Comparison of ENCODE assay signal across 22 cellular contexts in the genomic region with DNA sequence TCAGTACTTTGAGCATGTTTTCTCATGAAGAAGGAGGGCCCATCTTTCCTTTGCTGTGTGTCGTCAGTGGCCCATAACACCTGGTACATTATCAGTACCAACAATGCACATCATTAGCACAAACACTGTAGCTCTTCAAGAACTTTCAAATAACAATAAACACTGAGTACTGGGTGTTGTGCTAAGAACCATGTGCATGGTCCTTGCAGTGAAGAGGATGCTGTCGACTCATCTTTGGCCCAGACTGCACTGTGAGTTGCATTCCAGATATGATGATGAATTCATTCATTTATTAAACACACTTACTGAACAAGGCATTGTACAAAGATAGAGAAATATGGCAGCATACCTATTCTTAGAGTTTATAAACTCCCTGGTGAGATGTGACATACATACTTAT. TPM values are rescaled to one million over a fixed set of nuclear protein-coding genes. Genes with fewer than 3 reads are reported as not detected.
DNase-seq lines count a peak whose midpoint lies in the region; TF ChIP-seq lines count a peak whose summit lies in the region.
"Had no signal": no experiment of that assay in that cellular context is flagged by ENCODE, and none has a peak within 500 bp of the region (broad histone marks: within the 10 kb centered on the region; RNA-seq: fewer than 3 reads in every experiment).

No MANE protein-coding gene starts in this region.

- H3K27ac ChIP-seq in MM.1S (ENCODE audit: low read length) = no peak overlapping the region
- H3K27ac ChIP-seq: SJSA1 had no signal

- TF ChIP-seq CTCF in fibroblast of mammary gland (conservative IDR thresholded peaks at IDR 0.05; ENCODE audit: control insufficient read depth, insufficient read depth, low read depth, low read length) (no peak), MM.1S (IDR thresholded peaks at IDR 0.05; ENCODE audit: low read length) (no peak)

- H3K4me1 ChIP-seq in MM.1S (ENCODE audit: low read length) = peaks cover 14% of the 10 kb centered on the region; the same call in 1 of the 2 replicates
- H3K4me1 ChIP-seq: SJSA1 had no signal

- H3K9ac ChIP-seq in MM.1S (ENCODE audit: low read length) = no peak overlapping the region

- H3K36me3 ChIP-seq in MG63 = no peaks in the 10 kb centered on the region
- H3K36me3 ChIP-seq in MM.1S (replicated peaks; ENCODE audit: insufficient read depth, low read length) = no peaks in the 10 kb centered on the region
- H3K36me3 ChIP-seq: HAP-1, SJSA1 had no signal

- no peaks in the 10 kb centered on the region for H3K79me2 ChIP-seq in MM.1S (ENCODE audit: low read length)

- H3K4me3 ChIP-seq in MG63 (no peak overlapping the region), fibroblast of mammary gland (ENCODE audit: control insufficient read depth, low read depth, low read length) (no peak overlapping the region), MM.1S (ENCODE audit: low read length) (no peak overlapping the region)
- H3K4me3 ChIP-seq: GM23338, HAP-1, K562, SJSA1 had no signal

- DNase-seq in ELR (ENCODE audit: low read depth) (peak; percentile 46), MG63 (peak; percentile 47), fibroblast of mammary gland (ENCODE audit: low read depth) (peak; percentile 10), NOMO-1 (lab: John Stamatoyannopoulos, UW; ENCODE audit: unreplicated experiment in 2 of 2) (no peak), NCI-H1694 treated with DMSO at 0.1 percent for 48 hours (lab: John Stamatoyannopoulos, UW) (no peak), MM.1S (no peak), A172 (ENCODE audit: low spot score) (no peak)
- DNase-seq: CD4-positive, CD25-positive, alpha-beta regulatory T cell; NCI-H1092; NCI-H1436 treated with DMSO at 0.1 percent for 48 hours; NCI-H2029; NCI-H226; NCI-H510A treated with DMSO at 0.1 percent for 48 hours; NCI-H774; OCI-M1; T-helper 1 cell had no signal

- H4K20me1 ChIP-seq in MM.1S (ENCODE audit: insufficient read depth, low read length) = no peaks in the 10 kb centered on the region

- H3K9me2 ChIP-seq in MM.1S (replicated peaks; ENCODE audit: insufficient read depth, low read length) = no peaks in the 10 kb centered on the region

- H3K27me3 ChIP-seq in MG63 (peaks cover 12% of the 10 kb centered on the region), MM.1S (replicated peaks; ENCODE audit: insufficient read depth, low read length) (no peaks in the 10 kb centered on the region)
- H3K27me3 ChIP-seq: SJSA1 had no signal

- H3F3A ChIP-seq in MM.1S (ENCODE audit: insufficient read depth, low read length) = 0 out of 2 replicates have a peak, but pooled peaks cover 2% of the 10 kb centered on the region

- H3K4me2 ChIP-seq in MM.1S (ENCODE audit: low read depth, low read length) = no peak overlapping the region
- H3K4me2 ChIP-seq: GM23338 had no signal

- H3K9me3 ChIP-seq in MG63 (no peaks in the 10 kb centered on the region), MM.1S (replicated peaks; ENCODE audit: insufficient read depth, low read length) (no peaks in the 10 kb centered on the region)
- H3K9me3 ChIP-seq: HAP-1, SJSA1 had no signal

- H2AFZ ChIP-seq in MM.1S (ENCODE audit: low read length) = no peak overlapping the region
- H2AFZ ChIP-seq: GM23338 had no signal

RNA-seq across cellular contexts. Expression of a gene that starts 55.8 kb away (rescaled TPM):
- total RNA-seq in MG63 (2014; rRNA removed; shearing (Covaris generic); ENCODE audit: low replicate concordance) = not detected in 2 replicates
- total RNA-seq in A172 (2014; rRNA removed; shearing (Covaris generic)) = 0.22 TPM in 1 of 2 replicates, not detected in the other
- total RNA-seq: K562, LHCN-M2, Right ventricle myocardium inferior, SJSA1 had no signal

RNA-seq across cellular contexts. Expression of a gene that starts 56.1 kb away (rescaled TPM):
- not detected in 2 replicates for total RNA-seq in MG63 (2014; rRNA removed; shearing (Covaris generic); ENCODE audit: low replicate concordance)
- not detected in 2 replicates for total RNA-seq in A172 (2014; rRNA removed; shearing (Covaris generic))
- total RNA-seq: CD4-positive, CD25-positive, alpha-beta regulatory T cell; GM23338; K562; LHCN-M2; Right ventricle myocardium inferior; SJSA1 had no signal

Comparison
In these comparisons a context has a peak if more than half of its experiments do, and no peak if none do; other contexts are left out.
1. DNase-seq: peak in ELR (single experiment), MG63 (single experiment) and fibroblast of mammary gland (single experiment); none in NOMO-1 (0 of 2), NCI-H1694 treated with DMSO at 0.1 percent for 48 hours (single experiment), MM.1S (single experiment) and A172 (single experiment).